ENCODE assay signal across 1 cellular context in genomic region chr18:2312440-2312839, GRCh38.
TF ChIP-seq lines count a peak whose summit lies in the region.

No MANE protein-coding gene starts in this region.

TF ChIP-seq in GM23338, 12 proteins besides CTCF, POLR2A, EP300 and RAD21 (continued from another document):
- TF ChIP-seq ZNF462 (CRISPR knock-in tag; IDR thresholded peaks at IDR 0.05) (no peak), JUNB (IDR thresholded peaks at IDR 0.05; ENCODE audit: unreplicated experiment) (no peak), POLR2AphosphoS5 (IDR thresholded peaks at IDR 0.05; ENCODE audit: low read depth) (no peak), CREB1 (CRISPR knock-in tag; IDR thresholded peaks at IDR 0.05; ENCODE audit: low read depth) (no peak), ZNF331 (CRISPR knock-in tag; IDR thresholded peaks at IDR 0.05; ENCODE audit: low read depth) (no peak), ZNF114 (CRISPR knock-in tag; IDR thresholded peaks at IDR 0.05) (no peak), EZH2phosphoT487 (IDR thresholded peaks at IDR 0.05; ENCODE audit: unreplicated experiment) (no peak)
- TF ChIP-seq, protein P1, sequence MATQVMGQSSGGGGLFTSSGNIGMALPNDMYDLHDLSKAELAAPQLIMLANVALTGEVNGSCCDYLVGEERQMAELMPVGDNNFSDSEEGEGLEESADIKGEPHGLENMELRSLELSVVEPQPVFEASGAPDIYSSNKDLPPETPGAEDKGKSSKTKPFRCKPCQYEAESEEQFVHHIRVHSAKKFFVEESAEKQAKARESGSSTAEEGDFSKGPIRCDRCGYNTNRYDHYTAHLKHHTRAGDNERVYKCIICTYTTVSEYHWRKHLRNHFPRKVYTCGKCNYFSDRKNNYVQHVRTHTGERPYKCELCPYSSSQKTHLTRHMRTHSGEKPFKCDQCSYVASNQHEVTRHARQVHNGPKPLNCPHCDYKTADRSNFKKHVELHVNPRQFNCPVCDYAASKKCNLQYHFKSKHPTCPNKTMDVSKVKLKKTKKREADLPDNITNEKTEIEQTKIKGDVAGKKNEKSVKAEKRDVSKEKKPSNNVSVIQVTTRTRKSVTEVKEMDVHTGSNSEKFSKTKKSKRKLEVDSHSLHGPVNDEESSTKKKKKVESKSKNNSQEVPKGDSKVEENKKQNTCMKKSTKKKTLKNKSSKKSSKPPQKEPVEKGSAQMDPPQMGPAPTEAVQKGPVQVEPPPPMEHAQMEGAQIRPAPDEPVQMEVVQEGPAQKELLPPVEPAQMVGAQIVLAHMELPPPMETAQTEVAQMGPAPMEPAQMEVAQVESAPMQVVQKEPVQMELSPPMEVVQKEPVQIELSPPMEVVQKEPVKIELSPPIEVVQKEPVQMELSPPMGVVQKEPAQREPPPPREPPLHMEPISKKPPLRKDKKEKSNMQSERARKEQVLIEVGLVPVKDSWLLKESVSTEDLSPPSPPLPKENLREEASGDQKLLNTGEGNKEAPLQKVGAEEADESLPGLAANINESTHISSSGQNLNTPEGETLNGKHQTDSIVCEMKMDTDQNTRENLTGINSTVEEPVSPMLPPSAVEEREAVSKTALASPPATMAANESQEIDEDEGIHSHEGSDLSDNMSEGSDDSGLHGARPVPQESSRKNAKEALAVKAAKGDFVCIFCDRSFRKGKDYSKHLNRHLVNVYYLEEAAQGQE (IDR thresholded peaks at IDR 0.05; ENCODE audit: unreplicated experiment), result no peak
